In genomic region chr19:40443131-40443929, GRCh38 we compare ENCODE assay signal across 8 cellular contexts. TPM values are rescaled to one million over a fixed set of nuclear protein-coding genes. Genes with fewer than 3 reads are reported as not detected.
DNase-seq lines count a peak whose midpoint lies in the region; ATAC-seq and TF ChIP-seq lines count a peak whose summit lies in the region.

No MANE protein-coding gene starts in this region.

- ATAC-seq in GM19395 (IDR thresholded peaks at IDR 0.05; ENCODE audit: unreplicated experiment) (peak; percentile 79), HG03558 (IDR thresholded peaks at IDR 0.05; ENCODE audit: extremely low read depth, unreplicated experiment) (peak; percentile 49)

- peaks cover 8 to 26% (median 17%) of the 10 kb centered on the region in 4 donors for H3K36me3 ChIP-seq in liver (ENCODE audit: control insufficient read depth in 4 of 4, insufficient read depth in 3 of 4, low read depth in 1 of 4, low read length in 3 of 4)

- H3K27me3 ChIP-seq in liver (ENCODE audit: control insufficient read depth in 4 of 4, insufficient read depth in 4 of 4, low read length in 3 of 4): no peaks in the 10 kb centered on the region

- peak overlapping the region; percentile 85 to 91 (median 89) for H3K4me3 ChIP-seq in liver (ENCODE audit: low read depth in 1 of 3, low read length in 3 of 3)

- TF ChIP-seq RAD21 in liver (IDR thresholded peaks at IDR 0.05): peak; percentile 48 to 58

- no peak for TF ChIP-seq CTCF in liver (IDR thresholded peaks at IDR 0.05; ENCODE audit: low read depth, low read length, missing input control)

- peak; percentile 84 to 100 (median 96) for DNase-seq in C1 segment of cervical spinal cord (lab: John Stamatoyannopoulos, UW)
- peak; percentile 99 for DNase-seq in NCI-H748 treated with DMSO at 0.1 percent for 48 hours (lab: John Stamatoyannopoulos, UW)
- peak; percentile 99 for DNase-seq in activated CD4-positive, alpha-beta T cell treated with anti-CD3 and anti-CD28 coated beads, Interleukin-2, amount 50 U/mL, for 4 hours
- DNase-seq in dermis blood vessel endothelial cell: peak; percentile 100
- peak; percentile 99 for DNase-seq in stimulated activated CD4-positive, alpha-beta T cell treated with anti-CD3 and anti-CD28 coated beads, Interleukin-4, amount 100 ng/mL, for 1 hour

- H3K27ac ChIP-seq in liver (ENCODE audit: low read depth in 1 of 2, low read length in 2 of 2): peak overlapping the region; percentile 92 to 93

- under 1% methylated on average over 50 of the region's 50 CpGs for WGBS in liver

- peaks cover 0 to 19% (median 13%) of the 10 kb centered on the region in 4 donors for H3K4me1 ChIP-seq in liver (ENCODE audit: control insufficient read depth in 4 of 4, insufficient read depth in 4 of 4, low read length in 3 of 4)

- H3K9me3 ChIP-seq in liver (ENCODE audit: control insufficient read depth in 4 of 4, low read length in 3 of 4): no peaks in the 10 kb centered on the region

- peak overlapping the region; percentile 87 to 99 for H3K9ac ChIP-seq in liver (ENCODE audit: low read depth in 1 of 2, low read length in 2 of 2)

TF ChIP-seq in liver, 16 proteins besides CTCF, POLR2A, EP300 and RAD21:
- TF ChIP-seq YY1 (IDR thresholded peaks at IDR 0.05): peak; percentile 81
- TF ChIP-seq ZBTB33 (IDR thresholded peaks at IDR 0.05): peak; percentile 79
- TF ChIP-seq FOXA1 (IDR thresholded peaks at IDR 0.05): no peak
- TF ChIP-seq NR2F2 (IDR thresholded peaks at IDR 0.05): peak; percentile 68
- peak in 1 of 2 donors; percentile 49 for TF ChIP-seq JUND (IDR thresholded peaks at IDR 0.05)
- peak; percentile 62 to 73 for TF ChIP-seq RXRA (IDR thresholded peaks at IDR 0.05)
- no peak for TF ChIP-seq FOXA2 (IDR thresholded peaks at IDR 0.05)
- peak; percentile 30 to 46 for TF ChIP-seq HNF4A (conservative IDR thresholded peaks at IDR 0.05)
- peak; percentile 51 to 68 for TF ChIP-seq EGR1 (IDR thresholded peaks at IDR 0.05; ENCODE audit: low read depth in 2 of 2)
- peak; percentile 78 for TF ChIP-seq MAX (IDR thresholded peaks at IDR 0.05)
- peak; percentile 72 for TF ChIP-seq TAF1 (conservative IDR thresholded peaks at IDR 0.05)
- TF ChIP-seq HNF4G (IDR thresholded peaks at IDR 0.05): peak; percentile 29
- no peak for TF ChIP-seq ATF3 (IDR thresholded peaks at IDR 0.05)
- TF ChIP-seq REST (IDR thresholded peaks at IDR 0.05): peak; percentile 68
- TF ChIP-seq GABPA (IDR thresholded peaks at IDR 0.05 in 1 of 2, conservative IDR thresholded peaks at IDR 0.05 in 1 of 2): peak in 1 of 2 donors; percentile 71
- TF ChIP-seq SP1 (IDR thresholded peaks at IDR 0.05): peak; percentile 95
TF ChIP-seq in liver: peak in this region for 13.

RNA-seq across cellular contexts. Expression of gene SERTAD3, which starts 0.8 kb away (rescaled TPM):
- total RNA-seq in dermis blood vessel endothelial cell: 14.9 and 25.9 TPM in 2 replicates
- 1 to 10 TPM; 6.9 to 7.0 TPM for total RNA-seq in liver
- 1 to 10 TPM; 6.1 to 8.9 TPM for polyA plus RNA-seq in liver

RNA-seq across cellular contexts. Expression of gene SERTAD1, which starts 17.5 kb away (rescaled TPM):
- total RNA-seq in dermis blood vessel endothelial cell (18.8 and 38.1 TPM in 2 replicates), liver (1 to 10 TPM; 3.7 to 6.0 TPM)
- 1 to 10 TPM; 3.6 to 6.8 TPM for polyA plus RNA-seq in liver

RNA-seq across cellular contexts. Expression of gene BLVRB, which starts 22.2 kb away (rescaled TPM):
- total RNA-seq in dermis blood vessel endothelial cell: 43.0 and 58.7 TPM in 2 replicates
- 1,000 to 10,000 TPM in 1 of 2 donors, 100 to 1,000 TPM in 1; 132 to 1,243 TPM for total RNA-seq in liver
- 100 to 1,000 TPM; 192 to 312 TPM for polyA plus RNA-seq in liver

RNA-seq across cellular contexts. Expression of gene SPTBN4, which starts 23.5 kb away (rescaled TPM):
- 0.05 and 0.17 TPM in 2 replicates for total RNA-seq in dermis blood vessel endothelial cell
- total RNA-seq in liver: 1 to 10 TPM in 1 of 2 donors, under 1 TPM in 1; 0.84 to 1.1 TPM
- under 1 TPM; 0.13 to 0.40 TPM for polyA plus RNA-seq in liver

RNA-seq across cellular contexts. Expression of gene PRX, which starts 30.2 kb away (rescaled TPM):
- total RNA-seq in dermis blood vessel endothelial cell: 1.7 and 2.1 TPM in 2 replicates
- 1 to 10 TPM in 1 of 2 donors, under 1 TPM in 1; 0.56 to 1.0 TPM for total RNA-seq in liver
- polyA plus RNA-seq in liver: under 1 TPM; 0.03 to 0.47 TPM

Comparison
In these comparisons a context has a peak if more than half of its experiments do, and no peak if none do; other contexts are left out.
1. Peak in every context shown above with its lines: DNase-seq, ATAC-seq, H3K4me3 ChIP-seq and H3K27ac ChIP-seq.